19 cellular contexts compared by ENCODE assay signal in the genomic region with DNA sequence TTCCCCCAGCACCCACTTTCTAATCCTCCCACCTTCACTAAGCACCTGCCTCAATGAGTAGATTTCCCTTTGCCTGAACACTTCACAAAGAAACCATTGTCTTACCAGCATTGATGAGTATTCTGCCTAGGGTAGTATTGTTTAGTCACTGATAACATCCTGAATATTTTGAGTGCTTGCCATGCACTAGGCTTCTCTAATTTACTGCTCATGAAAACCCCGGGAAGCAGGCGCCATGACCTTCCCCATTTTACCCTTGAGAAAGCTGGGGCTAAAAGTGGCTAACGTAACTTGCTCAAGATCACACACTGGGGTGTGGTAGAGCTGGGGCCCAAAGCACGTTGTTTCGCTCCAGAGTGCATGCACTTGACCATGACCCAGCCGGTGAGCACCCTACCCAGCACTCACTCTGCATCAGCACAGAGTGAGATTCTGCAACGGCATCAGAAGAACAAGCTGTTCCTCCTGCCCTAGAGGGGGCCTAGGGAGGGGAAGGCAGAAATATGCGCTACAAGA. TPM values are rescaled to one million over a fixed set of nuclear protein-coding genes. Genes with fewer than 3 reads are reported as not detected.
A peak's percentile ranks its signal among the peaks of the same experiment; 100 is the strongest.
DNase-seq lines count a peak whose midpoint lies in the region; ATAC-seq and TF ChIP-seq lines count a peak whose summit lies in the region.
"Had no signal": no experiment of that assay in that cellular context is flagged by ENCODE, and none has a peak within 500 bp of the region (broad histone marks: within the 10 kb centered on the region; RNA-seq: fewer than 3 reads in every experiment).

No MANE protein-coding gene starts in this region.

- no peaks in the 10 kb centered on the region for H3K36me3 Mint-ChIP-seq in immature natural killer cell
- H3K36me3 Mint-ChIP-seq: naive thymus-derived CD8-positive, alpha-beta T cell had no signal

- H2AK5ac ChIP-seq in IMR-90 (ENCODE audit: low read depth, low read length) = peak overlapping the region; percentile 68

- ATAC-seq in IMR-90 (ENCODE audit: low read depth) = no peak
- ATAC-seq: activated naive CD8-positive, alpha-beta T cell treated with anti-CD3 and anti-CD28 coated beads, Interleukin-2, amount 50 U/mL, for 24 hours; naive thymus-derived CD8-positive, alpha-beta T cell had no signal

- H3K9me3 Mint-ChIP-seq in immature natural killer cell = no peaks in the 10 kb centered on the region
- H3K9me3 Mint-ChIP-seq: activated naive CD8-positive, alpha-beta T cell treated with anti-CD3 and anti-CD28 coated beads, Interleukin-2, amount 50 U/mL, for 24 hours; activated T-cell treated with anti-CD3 and anti-CD28 coated beads, Interleukin-2, amount 50 U/mL, for 24 hours; naive thymus-derived CD8-positive, alpha-beta T cell had no signal

- POLR2A ChIA-PET in IMR-90 (lab: Charles Lee; ENCODE audit: unreplicated experiment) = interaction anchor here (0.7 kb wide), 1 partner anchor 10 kb away, joined by 3 read pairs; the partner anchor contains the start of gene F3

- in situ Hi-C loops in IMR-90 (cut with MboI; ENCODE audit: low sequenced_read_pairs) = no loop called here

- no peak overlapping the region for H4K5ac ChIP-seq in IMR-90 (ENCODE audit: low read depth, low read length)

- H3K9me1 ChIP-seq in IMR-90 (ENCODE audit: insufficient read depth, low read length) = peaks cover 23% of the 10 kb centered on the region

- dilution Hi-C loops in IMR-90 (cut with HindIII; ENCODE audit: low sequenced_read_pairs, unreplicated experiment) = no loop called here

- DNase-seq in IMR-90 (peak; percentile 44), dermis blood vessel endothelial cell (peak; percentile 26), left kidney (ENCODE audit: low read depth, low spot score) (peak; percentile 10), stomach (no peak), LoVo (ENCODE audit: low spot score) (no peak), immature natural killer cell (no peak), NCI-H187 (lab: John Stamatoyannopoulos, UW) (no peak), middle frontal gyrus (ENCODE audit: extremely low spot score, low spot score) (no peak)
- DNase-seq: activated CD4-positive, alpha-beta T cell treated with anti-CD3 and anti-CD28 coated beads, Interleukin-2, amount 50 U/mL, for 1 hour; activated naive CD8-positive, alpha-beta T cell treated with anti-CD3 and anti-CD28 coated beads, Interleukin-2, amount 50 U/mL, for 24 hours; activated T-cell treated with anti-CD3 and anti-CD28 coated beads, Interleukin-2, amount 50 U/mL, for 24 hours; cerebellar nuclear complex; glutamatergic neuron; MM.1S; naive thymus-derived CD8-positive, alpha-beta T cell; NCI-H2171 treated with DMSO at 0.1 percent for 48 hours; stimulated activated CD4-positive, alpha-beta T cell treated with anti-CD3 and anti-CD28 coated beads, Interleukin-2, amount 100 ng/mL, for 24 hours; tibial artery had no signal

- H2BK120ac ChIP-seq in IMR-90 (ENCODE audit: low read depth, low read length) = peak overlapping the region; percentile 70; the same call in 1 of the 2 replicates

- no TSS peak for BruUV-seq in IMR-90 (replicated peaks; lab: Mats Ljungman, UMichigan)

- peak overlapping the region; percentile 52; the same call in 1 of the 2 replicates for H3K4ac ChIP-seq in IMR-90 (ENCODE audit: low read depth, low read length)

- H3K56ac ChIP-seq in IMR-90 (ENCODE audit: extremely low read depth, insufficient read depth, low read length) = no peak overlapping the region

- H3K18ac ChIP-seq in IMR-90 (ENCODE audit: low read depth, low read length) = peak overlapping the region; percentile 16; the same call in 1 of the 2 replicates

- no peak overlapping the region for H3K4me3 ChIP-seq in IMR-90 (ENCODE audit: insufficient read depth, low read depth, low read length)
- no peak overlapping the region for H3K4me3 ChIP-seq in stomach
- H3K4me3 ChIP-seq: SJSA1, tibial artery had no signal

- no peak overlapping the region for H4K8ac ChIP-seq in IMR-90 (ENCODE audit: low read depth in 2 of 2, low read length in 2 of 2)

- no peak overlapping the region for H2AFZ ChIP-seq in IMR-90 (replicated peaks; ENCODE audit: low read length, poor library complexity)

- TF ChIP-seq POLR2A in IMR-90 (IDR thresholded peaks at IDR 0.05; ENCODE audit: low read depth, low read length) (no peak), stomach (IDR thresholded peaks at IDR 0.05) (no peak)

- H3K27me3 ChIP-seq in IMR-90 (ENCODE audit: control insufficient read depth, insufficient read depth, low read length) (no peaks in the 10 kb centered on the region), stomach (no peaks in the 10 kb centered on the region)
- H3K27me3 ChIP-seq: SJSA1, tibial artery had no signal

- no peak overlapping the region for H3K4me2 ChIP-seq in IMR-90 (ENCODE audit: low read depth, low read length)

- H3K23ac ChIP-seq in IMR-90 (ENCODE audit: low read depth, low read length) = no peak overlapping the region

- peak overlapping the region; percentile 82; the same call in 2 of the 3 replicates for H2BK15ac ChIP-seq in IMR-90 (ENCODE audit: low read depth, low read length)

- H4K91ac ChIP-seq in IMR-90 (ENCODE audit: insufficient read depth, low read depth, low read length) = peak overlapping the region; percentile 25

- H3K14ac ChIP-seq in IMR-90 (replicated peaks; ENCODE audit: low read depth, low read length) = peak overlapping the region; percentile 33

- no peak overlapping the region for H3K4me3 Mint-ChIP-seq in immature natural killer cell
- H3K4me3 Mint-ChIP-seq: activated naive CD8-positive, alpha-beta T cell treated with anti-CD3 and anti-CD28 coated beads, Interleukin-2, amount 50 U/mL, for 24 hours; activated T-cell treated with anti-CD3 and anti-CD28 coated beads, Interleukin-2, amount 50 U/mL, for 24 hours; naive thymus-derived CD8-positive, alpha-beta T cell had no signal

- no peak for TF ChIP-seq RAD21 in IMR-90 (IDR thresholded peaks at IDR 0.05; ENCODE audit: low read length)

- peak; percentile 65 for TF ChIP-seq EP300 in stomach (IDR thresholded peaks at IDR 0.05)

- H2BK5ac ChIP-seq in IMR-90 (ENCODE audit: low read depth, low read length, poor library complexity, severe bottlenecking) = no peak overlapping the region

- peaks cover 2 to 10% (median 2%) of the 10 kb centered on the region in 3 donors for H3K27me3 Mint-ChIP-seq in immature natural killer cell (ENCODE audit: low read depth in 3 of 3)

- peak overlapping the region; percentile 39 for H2BK20ac ChIP-seq in IMR-90 (ENCODE audit: low read depth, low read length)

- H3K9ac ChIP-seq in IMR-90 (ENCODE audit: low read depth, low read length) = no peak overlapping the region

- H4K20me1 ChIP-seq in IMR-90 (ENCODE audit: insufficient read depth, low read length) = no peaks in the 10 kb centered on the region

- TF ChIP-seq CTCF in IMR-90 (conservative IDR thresholded peaks at IDR 0.05; ENCODE audit: low read depth, low read length) = no peak
- no peak for TF ChIP-seq CTCF in stomach (IDR thresholded peaks at IDR 0.05)

- CTCF ChIA-PET in IMR-90 (lab: Yijun Ruan, JAX) = no interaction called here

- H3K4me1 Mint-ChIP-seq in immature natural killer cell = no peaks in the 10 kb centered on the region
- H3K4me1 Mint-ChIP-seq: activated naive CD8-positive, alpha-beta T cell treated with anti-CD3 and anti-CD28 coated beads, Interleukin-2, amount 50 U/mL, for 24 hours; naive thymus-derived CD8-positive, alpha-beta T cell had no signal

- no peak overlapping the region for H3K27ac Mint-ChIP-seq in immature natural killer cell
- H3K27ac Mint-ChIP-seq: activated naive CD8-positive, alpha-beta T cell treated with anti-CD3 and anti-CD28 coated beads, Interleukin-2, amount 50 U/mL, for 24 hours; activated T-cell treated with anti-CD3 and anti-CD28 coated beads, Interleukin-2, amount 50 U/mL, for 24 hours had no signal

- WGBS in IMR-90 (ENCODE audit: extremely low coverage in 2 of 2, insufficient read length in 1 of 2), 2 experiments = no CpG with 5 or more reads among the region's 8 CpGs
- WGBS in stomach, 5 donors = 50 to 77% (median 62%) methylated on average over 8 of the region's 8 CpGs

- peaks cover 27% of the 10 kb centered on the region for H3K4me1 ChIP-seq in IMR-90 (ENCODE audit: control insufficient read depth, insufficient read depth, low read length)
- peaks cover 16 to 61% (median 36%) of the 10 kb centered on the region in 4 donors for H3K4me1 ChIP-seq in stomach

- peaks cover 0 to 2% of the 10 kb centered on the region in 2 experiments; a peak in 1 of 4 replicates for H3K79me1 ChIP-seq in IMR-90 (ENCODE audit: low read depth in 1 of 2, low read length in 2 of 2)

- H2AK9ac ChIP-seq in IMR-90 (replicated peaks; ENCODE audit: low read depth, low read length, poor library complexity) = peak overlapping the region; percentile 46

- intact Hi-C loops in IMR-90 (cut with micrococcal nuclease) = no loop called here
- intact Hi-C loops in stomach (cut with DNase I; ENCODE audit: low total_unique reads) = no loop called here

- H3K9me3 ChIP-seq in IMR-90 (ENCODE audit: control insufficient read depth, insufficient read depth, low read length) (no peaks in the 10 kb centered on the region), stomach (no peaks in the 10 kb centered on the region)
- H3K9me3 ChIP-seq: SJSA1, tibial artery had no signal

- H3K36me3 ChIP-seq in IMR-90 (ENCODE audit: control insufficient read depth, insufficient read depth, low read length) (no peaks in the 10 kb centered on the region), stomach (no peaks in the 10 kb centered on the region)
- H3K36me3 ChIP-seq: SJSA1, tibial artery had no signal

- H3K27ac ChIP-seq in IMR-90 (ENCODE audit: insufficient read depth, low read length) (no peak overlapping the region; the same call in 1 of the 2 replicates), stomach (peak overlapping the region in 4 of 5 donors; percentile 72 to 87 (median 78))
- H3K27ac ChIP-seq: SJSA1, tibial artery had no signal

TF ChIP-seq in IMR-90, 13 proteins besides CTCF, POLR2A, EP300 and RAD21 (continues in another document):
- TF ChIP-seq RFX5 (IDR thresholded peaks at IDR 0.05; ENCODE audit: low read depth, low read length) = no peak
- no peak for TF ChIP-seq MAFK (IDR thresholded peaks at IDR 0.05; ENCODE audit: low read depth, low read length)
- no peak for TF ChIP-seq CHD1 (IDR thresholded peaks at IDR 0.05; ENCODE audit: low read depth, low read length)
- TF ChIP-seq USF2 (IDR thresholded peaks at IDR 0.05; ENCODE audit: low read depth, low read length) = no peak

RNA-seq across cellular contexts. Expression of gene F3, which starts 10.6 kb away (rescaled TPM):
- 75.6 and 102 TPM in 2 replicates for total RNA-seq in IMR-90 (2012; rRNA removed)
- 99.0 and 126 TPM in 2 replicates for polyA plus RNA-seq in IMR-90 (2012; rRNA removed)
- polyA plus RNA-seq in IMR-90 (2012; cell fraction: cytosol; rRNA removed) = 45.0 and 45.1 TPM in 2 replicates
- polyA plus RNA-seq in IMR-90 (2012; cell fraction: nucleus; rRNA removed; ENCODE audit: low replicate concordance) = 88.3 and 572 TPM in 2 replicates
- total RNA-seq in dermis blood vessel endothelial cell = 3.3 and 3.4 TPM in 2 replicates
- 100 to 1,000 TPM in 3 of 5 donors, 10 to 100 TPM in 2; 36.6 to 206 (median 108) TPM for total RNA-seq in stomach
- polyA plus RNA-seq in stomach = 10 to 100 TPM; 40.7 to 67.2 (median 43.8) TPM
- not detected for polyA plus RNA-seq in immature natural killer cell
- total RNA-seq: naive thymus-derived CD8-positive, alpha-beta T cell had no signal
- polyA plus RNA-seq: naive thymus-derived CD8-positive, alpha-beta T cell had no signal

Comparison
In these comparisons a context has a peak if more than half of its experiments do, and no peak if none do; other contexts are left out.
1. DNase-seq: peak in IMR-90 (single experiment), dermis blood vessel endothelial cell (single experiment) and left kidney (single experiment); none in stomach (single experiment), LoVo (single experiment), immature natural killer cell (0 of 3), NCI-H187 (0 of 2) and middle frontal gyrus (single experiment).